In the genomic region with DNA sequence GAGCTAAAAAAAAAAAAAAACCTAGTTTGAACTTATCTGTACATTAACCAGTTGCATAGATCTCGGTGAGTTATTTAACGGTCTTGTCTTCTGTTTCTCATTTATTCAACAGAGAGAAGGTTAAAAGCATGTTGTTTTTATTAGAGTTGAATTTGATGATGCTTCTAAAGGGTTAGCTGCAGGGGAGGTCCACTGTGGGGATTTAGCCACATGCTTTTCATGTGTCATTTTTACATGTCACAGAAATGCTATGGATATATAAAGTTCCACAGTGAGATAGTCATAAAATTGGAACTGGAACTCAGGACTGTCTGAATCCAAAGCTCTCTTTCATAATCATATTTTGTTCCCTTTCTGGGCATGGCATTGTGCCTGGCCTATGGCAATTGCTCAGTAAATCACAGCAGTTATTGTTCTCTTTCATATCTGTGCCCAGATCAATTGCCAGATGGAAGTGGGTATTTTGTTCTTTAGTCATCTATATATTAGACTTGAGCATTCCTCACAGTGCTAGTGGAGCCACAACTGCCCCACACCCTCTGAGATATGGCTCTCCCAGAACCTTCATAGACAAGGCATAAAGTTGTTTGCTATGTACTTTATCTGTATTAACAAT, we compare ENCODE assay signal across 26 cellular contexts.
"Had no signal": no experiment of that assay in that cellular context is flagged by ENCODE, and none has a peak within 500 bp of the region (broad histone marks: within the 10 kb centered on the region; RNA-seq: fewer than 3 reads in every experiment).

No MANE protein-coding gene starts in this region.

- H3K36me3 ChIP-seq: colonic mucosa, esophagus muscularis mucosa, esophagus squamous epithelium, gastrocnemius medialis, gastroesophageal sphincter, heart left ventricle, heart right ventricle had no signal

- H2AFZ ChIP-seq: hepatocyte had no signal

- H3K9me3 Mint-ChIP-seq: dendritic cell treated with granulocyte-macrophage colony-stimulating factor and Interleukin-4, amounts not matched to agents 40 ng/mL and 50 ng/mL, for 4 days; endodermal cell had no signal

- ATAC-seq: effector memory CD8-positive, alpha-beta T cell; esophagus mucosa; foreskin keratinocyte; gastrocnemius medialis; gastroesophageal sphincter; heart left ventricle; heart right ventricle had no signal

- H3K9me3 ChIP-seq: colonic mucosa, esophagus muscularis mucosa, esophagus squamous epithelium, gastrocnemius medialis, gastroesophageal sphincter, heart left ventricle, heart right ventricle had no signal

- H3K4me1 ChIP-seq: colonic mucosa, esophagus muscularis mucosa, esophagus squamous epithelium, foreskin keratinocyte, gastrocnemius medialis, gastroesophageal sphincter, heart left ventricle, heart right ventricle had no signal

- H3K27ac Mint-ChIP-seq: dendritic cell treated with granulocyte-macrophage colony-stimulating factor and Interleukin-4, amounts not matched to agents 40 ng/mL and 50 ng/mL, for 4 days; effector memory CD8-positive, alpha-beta T cell; endodermal cell had no signal

- H3K79me2 ChIP-seq: hepatocyte had no signal

- DNase-seq: colonic mucosa; cortex of kidney; dermis blood vessel endothelial cell; dorsolateral prefrontal cortex; effector CD4-positive, alpha-beta T cell; effector CD8-positive, alpha-beta T cell; effector memory CD4-positive, alpha-beta T cell; effector memory CD8-positive, alpha-beta T cell; endodermal cell; erythroblast; esophagus squamous epithelium; foreskin fibroblast; foreskin keratinocyte; foreskin melanocyte; gastrocnemius medialis; glutamatergic neuron; head of caudate nucleus; heart left ventricle; heart right ventricle had no signal

- H3K27me3 ChIP-seq: colonic mucosa, dorsolateral prefrontal cortex, esophagus muscularis mucosa, esophagus squamous epithelium, foreskin keratinocyte, gastrocnemius medialis, gastroesophageal sphincter, heart left ventricle, heart right ventricle, hepatocyte had no signal

- H3K4me2 ChIP-seq: hepatocyte had no signal

- H3K27ac ChIP-seq: colonic mucosa, coronary artery, dorsolateral prefrontal cortex, epithelial cell of prostate, esophagus muscularis mucosa, esophagus squamous epithelium, foreskin keratinocyte, gastrocnemius medialis, gastroesophageal sphincter, heart left ventricle, heart right ventricle, hepatocyte had no signal

- H3K4me3 Mint-ChIP-seq: dendritic cell treated with granulocyte-macrophage colony-stimulating factor and Interleukin-4, amounts not matched to agents 40 ng/mL and 50 ng/mL, for 4 days; effector memory CD8-positive, alpha-beta T cell; endodermal cell had no signal

- H3K4me3 ChIP-seq: colonic mucosa, coronary artery, dorsolateral prefrontal cortex, esophagus muscularis mucosa, esophagus squamous epithelium, gastrocnemius medialis, gastroesophageal sphincter, heart left ventricle, heart right ventricle, hepatocyte had no signal

- H3K27me3 Mint-ChIP-seq: dendritic cell treated with granulocyte-macrophage colony-stimulating factor and Interleukin-4, amounts not matched to agents 40 ng/mL and 50 ng/mL, for 4 days; effector memory CD8-positive, alpha-beta T cell had no signal
